23 cellular contexts compared by ENCODE assay signal in genomic region chr18:9455718-9456511, GRCh38.
"Had no signal": no experiment of that assay in that cellular context is flagged by ENCODE, and none has a peak within 500 bp of the region (broad histone marks: within the 10 kb centered on the region; RNA-seq: fewer than 3 reads in every experiment).

No MANE protein-coding gene starts in this region.

- DNase-seq: dermis blood vessel endothelial cell; dorsolateral prefrontal cortex; effector CD4-positive, alpha-beta T cell; effector memory CD4-positive, alpha-beta T cell; esophagus squamous epithelium; foreskin fibroblast; foreskin melanocyte; gastrocnemius medialis; glutamatergic neuron; head of caudate nucleus; heart right ventricle; hippocampal formation; left cardiac atrium; left lung; left ventricle myocardium superior; lower lobe of right lung; mesenchymal stem cell; mucosa of descending colon had no signal

- H3K9me3 ChIP-seq: esophagus squamous epithelium, gastrocnemius medialis had no signal

- H3K4me3 ChIP-seq: coronary artery, dorsolateral prefrontal cortex, esophagus squamous epithelium, gastrocnemius medialis, heart right ventricle, left lung, lower lobe of right lung, mucosa of descending colon had no signal

- H3K4me3 Mint-ChIP-seq: mesothelial cell of epicardium had no signal

- FAIRE-seq: colon, islet of Langerhans, keratinocyte had no signal

- ATAC-seq: gastrocnemius medialis, heart right ventricle, left cardiac atrium, left lung, left ventricle myocardium superior, lower lobe of right lung, mucosa of descending colon had no signal

- H3K4me1 ChIP-seq: gastrocnemius medialis, left lung, lower lobe of right lung had no signal

- H3K27me3 ChIP-seq: dorsolateral prefrontal cortex, esophagus squamous epithelium, gastrocnemius medialis, heart right ventricle, left lung had no signal

- H3K27ac Mint-ChIP-seq: mesothelial cell of epicardium had no signal

- H3K27ac ChIP-seq: coronary artery, dorsolateral prefrontal cortex, esophagus squamous epithelium, gastrocnemius medialis, heart right ventricle, left lung, lower lobe of right lung had no signal

- H3K36me3 ChIP-seq: esophagus squamous epithelium, gastrocnemius medialis, heart right ventricle, left lung, lower lobe of right lung had no signal
